In the genomic region with DNA sequence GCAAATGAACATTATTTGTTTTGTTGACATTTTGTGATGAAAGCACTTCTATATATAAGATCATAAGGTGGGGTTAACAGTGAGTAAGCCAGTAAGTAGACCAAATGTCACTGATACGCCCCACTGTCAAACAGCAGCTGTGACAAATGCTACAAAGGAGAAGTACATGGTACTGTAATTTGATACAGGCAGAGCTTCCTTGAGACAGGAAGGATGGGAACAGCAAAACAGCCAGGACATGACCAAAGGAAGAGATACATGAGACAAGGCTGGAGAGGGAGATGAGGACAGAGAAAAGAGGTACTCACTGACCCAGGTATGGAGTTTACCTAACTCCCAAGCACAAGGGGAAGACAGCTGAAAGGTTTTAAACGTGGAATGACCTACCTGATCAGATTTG, we compare ENCODE assay signal across 12 cellular contexts.
DNase-seq lines count a peak whose midpoint lies in the region; ATAC-seq, FAIRE-seq and TF ChIP-seq lines count a peak whose summit lies in the region.
"Had no signal": no experiment of that assay in that cellular context is flagged by ENCODE, and none has a peak within 500 bp of the region (broad histone marks: within the 10 kb centered on the region; RNA-seq: fewer than 3 reads in every experiment).

No MANE protein-coding gene starts in this region.

- H3K4me3 ChIP-seq in naive thymus-derived CD4-positive, alpha-beta T cell (ENCODE audit: low read length), result no peak overlapping the region
- H3K4me3 ChIP-seq: MG63 had no signal

- H3K9me3 ChIP-seq in naive thymus-derived CD4-positive, alpha-beta T cell (ENCODE audit: control insufficient read depth in 2 of 3, low read length in 3 of 3), result no peaks in the 10 kb centered on the region

- CTCF ChIA-PET in naive thymus-derived CD4-positive, alpha-beta T cell (lab: Charles Lee), result no interaction called here

- no peak overlapping the region for H3K4me3 Mint-ChIP-seq in activated naive CD8-positive, alpha-beta T cell treated with anti-CD3 and anti-CD28 coated beads for 36 hours
- H3K4me3 Mint-ChIP-seq in naive thymus-derived CD4-positive, alpha-beta T cell, result no peak overlapping the region

- no peaks in the 10 kb centered on the region for H3K27me3 Mint-ChIP-seq in activated naive CD8-positive, alpha-beta T cell treated with anti-CD3 and anti-CD28 coated beads for 36 hours
- H3K27me3 Mint-ChIP-seq in naive thymus-derived CD4-positive, alpha-beta T cell, result no peaks in the 10 kb centered on the region

- peaks cover 25% of the 10 kb centered on the region for H3K36me3 Mint-ChIP-seq in activated naive CD8-positive, alpha-beta T cell treated with anti-CD3 and anti-CD28 coated beads for 36 hours
- peaks cover 0 to 24% (median 16%) of the 10 kb centered on the region in 5 donors for H3K36me3 Mint-ChIP-seq in naive thymus-derived CD4-positive, alpha-beta T cell

- H3K4me1 Mint-ChIP-seq in activated naive CD8-positive, alpha-beta T cell treated with anti-CD3 and anti-CD28 coated beads for 36 hours, result peaks cover 50% of the 10 kb centered on the region
- peaks cover 26 to 85% (median 70%) of the 10 kb centered on the region in 7 donors for H3K4me1 Mint-ChIP-seq in naive thymus-derived CD4-positive, alpha-beta T cell

- H3K36me3 ChIP-seq in naive thymus-derived CD4-positive, alpha-beta T cell (ENCODE audit: control insufficient read depth in 2 of 3, insufficient read depth in 3 of 3, low read length in 3 of 3), result no peaks in the 10 kb centered on the region
- H3K36me3 ChIP-seq: MG63 had no signal

- ATAC-seq in naive thymus-derived CD4-positive, alpha-beta T cell, result no peak
- ATAC-seq in GM18870 (IDR thresholded peaks at IDR 0.05; ENCODE audit: unreplicated experiment), result no peak

- no peak for TF ChIP-seq POLR2A in H54 (IDR thresholded peaks at IDR 0.05; ENCODE audit: low read depth, low read length)

- H3K27ac Mint-ChIP-seq in activated naive CD8-positive, alpha-beta T cell treated with anti-CD3 and anti-CD28 coated beads for 36 hours, result peak overlapping the region; percentile 5
- peak overlapping the region in 5 of 9 donors; percentile 0 to 38 (median 16) for H3K27ac Mint-ChIP-seq in naive thymus-derived CD4-positive, alpha-beta T cell

- H3K27me3 ChIP-seq in naive thymus-derived CD4-positive, alpha-beta T cell (ENCODE audit: control insufficient read depth in 2 of 2, insufficient read depth in 2 of 2, low read length in 2 of 2), result no peaks in the 10 kb centered on the region
- H3K27me3 ChIP-seq: MG63 had no signal

- peaks cover 8 to 9% of the 10 kb centered on the region in 2 donors for H3K4me1 ChIP-seq in naive thymus-derived CD4-positive, alpha-beta T cell (ENCODE audit: control insufficient read depth in 2 of 2, insufficient read depth in 2 of 2, low read length in 2 of 2)

- DNase-seq in NCI-H1105 treated with DMSO at 0.1 percent for 48 hours (lab: John Stamatoyannopoulos, UW), result peak; percentile 5
- no peak for DNase-seq in NCI-H1105 (lab: John Stamatoyannopoulos, UW)
- DNase-seq in NCI-H146 treated with DMSO at 0.1 percent for 48 hours (lab: John Stamatoyannopoulos, UW; ENCODE audit: unreplicated experiment), result peak; percentile 64
- DNase-seq in activated naive CD8-positive, alpha-beta T cell treated with anti-CD3 and anti-CD28 coated beads for 36 hours, result no peak
- no peak for DNase-seq in naive thymus-derived CD4-positive, alpha-beta T cell
- no peak for DNase-seq in H54 (ENCODE audit: insufficient read length, low spot score)
- DNase-seq in superior temporal gyrus (ENCODE audit: extremely low spot score), result no peak
- DNase-seq: activated gamma-delta T cell; effector CD4-positive, alpha-beta T cell; MG63 had no signal

- no peak for FAIRE-seq in H54 (lab: Jason Lieb, UNC)
- FAIRE-seq: A204.1 had no signal

- no peak overlapping the region for H3K27ac ChIP-seq in naive thymus-derived CD4-positive, alpha-beta T cell (ENCODE audit: low read depth, low read length)

- peaks cover 11% of the 10 kb centered on the region for H3K9me3 Mint-ChIP-seq in activated naive CD8-positive, alpha-beta T cell treated with anti-CD3 and anti-CD28 coated beads for 36 hours
- H3K9me3 Mint-ChIP-seq in naive thymus-derived CD4-positive, alpha-beta T cell, result peaks cover 0 to 15% (median 5%) of the 10 kb centered on the region in 11 donors

- POLR2A ChIA-PET in naive thymus-derived CD4-positive, alpha-beta T cell (lab: Charles Lee), result interaction anchor here (0.7 kb wide), 1 partner anchor 219 kb away, joined by 3 read pairs; no protein-coding TSS in a partner anchor

- intact Hi-C loops in naive thymus-derived CD4-positive, alpha-beta T cell (cut with micrococcal nuclease), result no loop called here

Comparison
In these comparisons a context has a peak if more than half of its experiments do, and no peak if none do; other contexts are left out.
1. DNase-seq: peak in NCI-H1105 treated with DMSO at 0.1 percent for 48 hours (single experiment) and NCI-H146 treated with DMSO at 0.1 percent for 48 hours (single experiment); none in NCI-H1105 (single experiment), activated naive CD8-positive, alpha-beta T cell treated with anti-CD3 and anti-CD28 coated beads for 36 hours (single experiment), naive thymus-derived CD4-positive, alpha-beta T cell (0 of 9), H54 (single experiment) and superior temporal gyrus (single experiment).